ENCODE assay signal across 14 cellular contexts in the genomic region with DNA sequence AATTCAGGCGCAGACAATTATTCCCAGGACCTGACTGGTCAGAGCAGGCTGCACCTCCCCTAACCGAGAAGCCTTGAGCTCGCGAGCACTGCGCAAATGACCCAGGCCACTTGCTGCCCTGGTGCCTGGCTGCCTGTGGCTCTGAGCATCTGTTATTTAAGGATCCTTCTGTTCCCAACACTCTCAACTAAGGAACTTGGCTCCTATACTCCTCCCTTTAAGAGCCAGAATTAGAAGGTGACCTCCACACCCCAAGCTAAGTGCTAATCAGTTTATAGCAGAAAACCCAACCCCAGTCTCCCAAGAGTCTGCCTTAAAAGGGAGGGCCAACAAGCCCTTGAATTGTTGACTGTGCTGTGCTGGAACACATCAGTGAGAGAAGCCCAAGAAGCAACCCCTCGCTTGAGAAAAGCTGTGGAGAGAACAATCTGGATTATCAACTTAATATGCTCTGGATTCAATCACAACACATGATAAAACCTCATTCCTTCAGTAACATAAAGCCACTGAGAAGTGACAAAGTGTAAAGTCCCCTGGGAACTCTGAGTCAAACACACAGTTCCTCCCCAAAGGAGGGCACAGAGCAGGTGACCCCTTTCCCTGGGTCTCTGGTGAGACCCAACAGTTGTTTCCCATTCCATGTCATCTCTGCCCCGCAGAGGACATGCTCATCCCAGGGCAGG. TPM values are rescaled to one million over a fixed set of nuclear protein-coding genes. Genes with fewer than 3 reads are reported as not detected.
DNase-seq lines count a peak whose midpoint lies in the region; ATAC-seq and TF ChIP-seq lines count a peak whose summit lies in the region.
"Had no signal": no experiment of that assay in that cellular context is flagged by ENCODE, and none has a peak within 500 bp of the region (broad histone marks: within the 10 kb centered on the region; RNA-seq: fewer than 3 reads in every experiment).

No MANE protein-coding gene starts in this region.

- no peaks in the 10 kb centered on the region for H3K27me3 ChIP-seq in CD4-positive, CD25-positive, alpha-beta regulatory T cell (ENCODE audit: control insufficient read depth, insufficient read depth, low read length)
- H3K27me3 ChIP-seq in heart left ventricle = no peaks in the 10 kb centered on the region
- H3K27me3 ChIP-seq in sigmoid colon = no peaks in the 10 kb centered on the region
- H3K27me3 ChIP-seq: hepatocyte had no signal

- intact Hi-C loops in heart left ventricle (cut with DNase I) (loop anchor here in 1 of 10 donors (1.0 kb wide), 1 partner anchor 25 kb away; a partner anchor contains a TSS), sigmoid colon (cut with DNase I) (no loop called here), CD14-positive monocyte (cut with micrococcal nuclease) (no loop called here)

- no peak for DNase-seq in CD4-positive, CD25-positive, alpha-beta regulatory T cell
- no peak for DNase-seq in activated CD8-positive, alpha-beta T cell treated with anti-CD3 and anti-CD28 coated beads, Interleukin-2, amount 10 ng/mL, durations not matched to agents 7 days and 5 days
- DNase-seq in heart left ventricle (peak in 1 of 5 donors; percentile 66), sigmoid colon (peak; percentile 84), midbrain (lab: John Stamatoyannopoulos, UW) (no peak), GM20000 (ENCODE audit: low spot score) (no peak), CD14-positive monocyte (ENCODE audit: low spot score) (no peak), NCI-H128 (lab: John Stamatoyannopoulos, UW; ENCODE audit: unreplicated experiment) (no peak)
- DNase-seq: dermis blood vessel endothelial cell; NCI-H1105 treated with DMSO at 0.1 percent for 48 hours; stimulated activated CD4-positive, alpha-beta T cell treated with anti-CD3 and anti-CD28 coated beads, Interleukin-4, amount 100 ng/mL, for 4 hours; T-helper 2 cell had no signal

- peaks cover 14 to 58% (median 34%) of the 10 kb centered on the region in 4 donors for H3K4me1 Mint-ChIP-seq in CD4-positive, CD25-positive, alpha-beta regulatory T cell
- peaks cover 12% of the 10 kb centered on the region for H3K4me1 Mint-ChIP-seq in activated CD8-positive, alpha-beta T cell treated with anti-CD3 and anti-CD28 coated beads, Interleukin-2, amount 10 ng/mL, durations not matched to agents 7 days and 5 days (ENCODE audit: low read depth)
- peaks cover 3% of the 10 kb centered on the region for H3K4me1 Mint-ChIP-seq in CD14-positive monocyte

- H3K4me1 ChIP-seq in CD4-positive, CD25-positive, alpha-beta regulatory T cell (ENCODE audit: control insufficient read depth, insufficient read depth, low read length, poor library complexity, severe bottlenecking) = peaks cover 20% of the 10 kb centered on the region
- peaks cover 14 to 78% (median 56%) of the 10 kb centered on the region in 12 donors for H3K4me1 ChIP-seq in heart left ventricle
- peaks cover 0 to 86% (median 82%) of the 10 kb centered on the region in 4 donors for H3K4me1 ChIP-seq in sigmoid colon

- peak in 1 of 4 donors; percentile 22 for TF ChIP-seq EP300 in sigmoid colon (IDR thresholded peaks at IDR 0.05)

- H3K36me3 Mint-ChIP-seq in CD4-positive, CD25-positive, alpha-beta regulatory T cell = peaks cover 15% of the 10 kb centered on the region
- H3K36me3 Mint-ChIP-seq in activated CD8-positive, alpha-beta T cell treated with anti-CD3 and anti-CD28 coated beads, Interleukin-2, amount 10 ng/mL, durations not matched to agents 7 days and 5 days (ENCODE audit: low read depth) = peaks cover 32% of the 10 kb centered on the region
- peaks cover 53 to 81% of the 10 kb centered on the region in 2 donors for H3K36me3 Mint-ChIP-seq in CD14-positive monocyte

- POLR2A ChIA-PET in activated CD8-positive, alpha-beta T cell treated with anti-CD3 and anti-CD28 coated beads, Interleukin-2, amount 10 ng/mL, durations not matched to agents 7 days and 5 days (lab: Charles Lee) = interaction anchor here (1.4 kb wide), 1 partner anchor 15 kb away, joined by 4 read pairs; a partner anchor contains a TSS

- CTCF ChIA-PET in activated CD8-positive, alpha-beta T cell treated with anti-CD3 and anti-CD28 coated beads, Interleukin-2, amount 10 ng/mL, durations not matched to agents 7 days and 5 days (lab: Charles Lee) = interaction anchor here (2.8 kb wide), 1 partner anchor 15 kb away, joined by 10 read pairs; a partner anchor contains a TSS

- TF ChIP-seq CTCF in heart left ventricle (IDR thresholded peaks at IDR 0.05) (no peak), sigmoid colon (IDR thresholded peaks at IDR 0.05) (no peak), GM20000 (IDR thresholded peaks at IDR 0.05; ENCODE audit: extremely low read depth, missing control alignments) (no peak), CD14-positive monocyte (IDR thresholded peaks at IDR 0.05) (no peak)

- H3K4me3 ChIP-seq in CD4-positive, CD25-positive, alpha-beta regulatory T cell (ENCODE audit: low read depth, low read length) = no peak overlapping the region
- peak overlapping the region in 2 of 12 donors; percentile 16 to 24 for H3K4me3 ChIP-seq in heart left ventricle
- peak overlapping the region in 3 of 4 donors; percentile 8 to 31 (median 20) for H3K4me3 ChIP-seq in sigmoid colon
- H3K4me3 ChIP-seq: hepatocyte had no signal

- H3K27ac ChIP-seq in CD4-positive, CD25-positive, alpha-beta regulatory T cell (ENCODE audit: insufficient read depth, low read length, poor library complexity, severe bottlenecking) = no peak overlapping the region
- H3K27ac ChIP-seq in heart left ventricle (peak overlapping the region; percentile 19 to 85 (median 72)), sigmoid colon (peak overlapping the region; percentile 64 to 92 (median 87))
- H3K27ac ChIP-seq: hepatocyte had no signal

- H3K36me3 ChIP-seq in CD4-positive, CD25-positive, alpha-beta regulatory T cell (ENCODE audit: control insufficient read depth, insufficient read depth, low read length) = peaks cover 70% of the 10 kb centered on the region
- H3K36me3 ChIP-seq in heart left ventricle (peaks cover 0 to 77% (median 47%) of the 10 kb centered on the region in 9 donors), sigmoid colon (peaks cover 24 to 49% (median 26%) of the 10 kb centered on the region in 4 donors)

- H3K27me3 Mint-ChIP-seq in CD4-positive, CD25-positive, alpha-beta regulatory T cell = no peaks in the 10 kb centered on the region
- no peaks in the 10 kb centered on the region for H3K27me3 Mint-ChIP-seq in activated CD8-positive, alpha-beta T cell treated with anti-CD3 and anti-CD28 coated beads, Interleukin-2, amount 10 ng/mL, durations not matched to agents 7 days and 5 days (ENCODE audit: low read depth)
- H3K27me3 Mint-ChIP-seq in CD14-positive monocyte (ENCODE audit: low read depth in 3 of 3) = no peaks in the 10 kb centered on the region

- no peak overlapping the region for H3K4me3 Mint-ChIP-seq in CD4-positive, CD25-positive, alpha-beta regulatory T cell
- H3K4me3 Mint-ChIP-seq in activated CD8-positive, alpha-beta T cell treated with anti-CD3 and anti-CD28 coated beads, Interleukin-2, amount 10 ng/mL, durations not matched to agents 7 days and 5 days = no peak overlapping the region
- no peak overlapping the region for H3K4me3 Mint-ChIP-seq in CD14-positive monocyte
- H3K4me3 Mint-ChIP-seq: nephron had no signal

- H3K9me3 ChIP-seq in CD4-positive, CD25-positive, alpha-beta regulatory T cell (ENCODE audit: control insufficient read depth in 2 of 2, low read length in 2 of 2) = no peaks in the 10 kb centered on the region
- H3K9me3 ChIP-seq in heart left ventricle = no peaks in the 10 kb centered on the region
- H3K9me3 ChIP-seq in sigmoid colon = no peaks in the 10 kb centered on the region

- H3K9me3 Mint-ChIP-seq in CD4-positive, CD25-positive, alpha-beta regulatory T cell = no peaks in the 10 kb centered on the region
- no peaks in the 10 kb centered on the region for H3K9me3 Mint-ChIP-seq in activated CD8-positive, alpha-beta T cell treated with anti-CD3 and anti-CD28 coated beads, Interleukin-2, amount 10 ng/mL, durations not matched to agents 7 days and 5 days (ENCODE audit: insufficient read depth)
- H3K9me3 Mint-ChIP-seq in CD14-positive monocyte = peaks cover 0 to 1% (median 0%) of the 10 kb centered on the region in 7 donors
- H3K9me3 Mint-ChIP-seq: nephron had no signal

- H3K27ac Mint-ChIP-seq in CD4-positive, CD25-positive, alpha-beta regulatory T cell = peak overlapping the region in 2 of 3 donors; percentile 22 to 82
- peak overlapping the region; percentile 47 for H3K27ac Mint-ChIP-seq in activated CD8-positive, alpha-beta T cell treated with anti-CD3 and anti-CD28 coated beads, Interleukin-2, amount 10 ng/mL, durations not matched to agents 7 days and 5 days
- H3K27ac Mint-ChIP-seq in CD14-positive monocyte = peak overlapping the region in 3 of 7 donors; percentile 13 to 65 (median 36)

- WGBS in heart left ventricle, 4 donors = 46 to 57% (median 50%) methylated on average over 7 of the region's 7 CpGs
- 83 to 93% methylated on average over 7 of the region's 7 CpGs for WGBS in sigmoid colon, 2 donors

- TF ChIP-seq POLR2A in heart left ventricle (IDR thresholded peaks at IDR 0.05) = no peak
- TF ChIP-seq POLR2A in sigmoid colon (IDR thresholded peaks at IDR 0.05) = no peak

- no peak for ATAC-seq in CD4-positive, CD25-positive, alpha-beta regulatory T cell (ENCODE audit: low read depth in 2 of 2)
- ATAC-seq in activated CD8-positive, alpha-beta T cell treated with anti-CD3 and anti-CD28 coated beads, Interleukin-2, amount 10 ng/mL, durations not matched to agents 7 days and 5 days = no peak
- peak; percentile 38 to 71 (median 64) for ATAC-seq in heart left ventricle

RNA-seq across cellular contexts. Expression of a gene that starts 14.6 kb away (rescaled TPM):
- total RNA-seq in CD4-positive, CD25-positive, alpha-beta regulatory T cell = 142 TPM
- 10 to 100 TPM; 30.0 to 41.3 (median 35.9) TPM for polyA plus RNA-seq in CD4-positive, CD25-positive, alpha-beta regulatory T cell
- total RNA-seq in activated CD8-positive, alpha-beta T cell treated with anti-CD3 and anti-CD28 coated beads, Interleukin-2, amount 10 ng/mL, durations not matched to agents 7 days and 5 days = 10 to 100 TPM; 83.8 to 86.7 TPM
- total RNA-seq in heart left ventricle = 10 to 100 TPM; 46.5 to 72.2 (median 60.1) TPM
- 10 to 100 TPM; 43.3 to 67.5 TPM for polyA plus RNA-seq in heart left ventricle
- total RNA-seq in sigmoid colon = 100 to 1,000 TPM in 2 of 4 donors, 10 to 100 TPM in 2; 90.5 to 145 (median 101) TPM
- polyA plus RNA-seq in sigmoid colon = 10 to 100 TPM; 15.0 to 67.5 (median 22.8) TPM
- 10 to 100 TPM; 21.4 to 39.0 TPM for polyA plus RNA-seq in CD14-positive monocyte

RNA-seq across cellular contexts. Expression of a gene that starts 24.7 kb away (rescaled TPM):
- 79.1 TPM for total RNA-seq in CD4-positive, CD25-positive, alpha-beta regulatory T cell
- 10 to 100 TPM; 11.3 to 15.6 (median 13.6) TPM for polyA plus RNA-seq in CD4-positive, CD25-positive, alpha-beta regulatory T cell
- total RNA-seq in activated CD8-positive, alpha-beta T cell treated with anti-CD3 and anti-CD28 coated beads, Interleukin-2, amount 10 ng/mL, durations not matched to agents 7 days and 5 days = 10 to 100 TPM; 47.4 to 48.0 TPM
- total RNA-seq in heart left ventricle (10 to 100 TPM; 15.3 to 24.8 (median 18.9) TPM), sigmoid colon (10 to 100 TPM; 15.0 to 43.8 (median 21.4) TPM)
- polyA plus RNA-seq in heart left ventricle (10 to 100 TPM in 1 of 2 donors, 1 to 10 TPM in 1; 9.6 to 17.5 TPM), sigmoid colon (10 to 100 TPM; 11.4 to 19.8 (median 11.6) TPM), CD14-positive monocyte (10 to 100 TPM in 1 of 2 donors, 1 to 10 TPM in 1; 8.0 to 12.3 TPM)

RNA-seq across cellular contexts. Expression of a gene that starts 45.5 kb away (rescaled TPM):
- 17.6 TPM for total RNA-seq in CD4-positive, CD25-positive, alpha-beta regulatory T cell
- 1 to 10 TPM in 2 of 4 donors, under 1 TPM in 2; 0.25 to 1.5 (median 0.71) TPM for polyA plus RNA-seq in CD4-positive, CD25-positive, alpha-beta regulatory T cell
- total RNA-seq in activated CD8-positive, alpha-beta T cell treated with anti-CD3 and anti-CD28 coated beads, Interleukin-2, amount 10 ng/mL, durations not matched to agents 7 days and 5 days = 10 to 100 TPM; 31.6 to 32.7 TPM
- total RNA-seq in heart left ventricle (10 to 100 TPM; 23.1 to 52.4 (median 25.7) TPM), sigmoid colon (10 to 100 TPM; 16.3 to 49.6 (median 28.4) TPM)
- polyA plus RNA-seq in heart left ventricle (10 to 100 TPM; 19.0 to 26.2 TPM), sigmoid colon (10 to 100 TPM in 1 of 3 donors, 1 to 10 TPM in 2; 7.8 to 18.3 (median 9.2) TPM), CD14-positive monocyte (under 1 TPM; 0.47 to 0.51 TPM)

Comparison
In these comparisons a context has a peak if more than half of its experiments do, and no peak if none do; other contexts are left out.
1. ATAC-seq: peak in heart left ventricle (4 of 4); none in CD4-positive, CD25-positive, alpha-beta regulatory T cell (0 of 2) and activated CD8-positive, alpha-beta T cell treated with anti-CD3 and anti-CD28 coated beads, Interleukin-2, amount 10 ng/mL, durations not matched to agents 7 days and 5 days (single experiment).